Comparison of ENCODE assay signal across 1 cellular context in the genomic region with DNA sequence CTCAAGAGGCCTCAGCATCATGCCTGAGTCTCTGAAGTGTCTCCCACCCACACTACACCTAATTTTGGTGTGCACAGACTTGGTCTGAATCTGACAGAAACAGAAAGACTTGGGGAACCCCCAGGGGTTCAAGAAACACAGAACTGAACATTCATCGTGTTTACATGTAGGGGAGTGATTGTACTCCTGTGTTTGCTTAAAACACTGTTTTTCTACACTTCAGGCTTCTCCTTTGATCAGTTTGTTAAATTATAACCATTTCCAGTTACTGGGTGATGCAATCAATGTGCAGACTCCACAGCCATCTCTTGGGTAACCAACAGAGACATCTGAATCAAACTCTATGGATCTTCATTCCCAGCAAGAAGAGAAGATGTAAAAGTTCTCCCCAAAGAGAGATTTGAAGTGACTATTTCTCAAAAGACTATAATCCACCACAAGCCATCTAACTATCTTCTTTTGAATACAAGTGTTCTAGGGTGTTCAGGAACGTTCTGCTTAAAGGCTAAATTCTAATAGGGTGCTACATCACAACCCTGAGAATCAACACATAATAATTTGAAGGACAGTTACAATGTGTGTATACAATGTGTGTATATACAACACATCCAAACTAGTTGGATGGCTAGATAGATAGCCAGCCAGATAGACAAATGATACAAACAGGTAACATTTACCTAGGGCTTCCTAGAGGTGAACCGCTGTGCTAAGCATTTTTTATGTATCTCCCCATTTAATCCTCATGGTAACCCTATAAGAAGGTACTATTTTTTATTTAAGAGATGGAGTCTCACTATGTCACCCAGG.
A peak's percentile ranks its signal among the peaks of the same experiment; 100 is the strongest.
TF ChIP-seq lines count a peak whose summit lies in the region.

No MANE protein-coding gene starts in this region.

TF ChIP-seq in HepG2, 621 proteins besides CTCF, POLR2A, EP300 and RAD21 (continued from another document and continues in another):
- TF ChIP-seq, protein P1, sequence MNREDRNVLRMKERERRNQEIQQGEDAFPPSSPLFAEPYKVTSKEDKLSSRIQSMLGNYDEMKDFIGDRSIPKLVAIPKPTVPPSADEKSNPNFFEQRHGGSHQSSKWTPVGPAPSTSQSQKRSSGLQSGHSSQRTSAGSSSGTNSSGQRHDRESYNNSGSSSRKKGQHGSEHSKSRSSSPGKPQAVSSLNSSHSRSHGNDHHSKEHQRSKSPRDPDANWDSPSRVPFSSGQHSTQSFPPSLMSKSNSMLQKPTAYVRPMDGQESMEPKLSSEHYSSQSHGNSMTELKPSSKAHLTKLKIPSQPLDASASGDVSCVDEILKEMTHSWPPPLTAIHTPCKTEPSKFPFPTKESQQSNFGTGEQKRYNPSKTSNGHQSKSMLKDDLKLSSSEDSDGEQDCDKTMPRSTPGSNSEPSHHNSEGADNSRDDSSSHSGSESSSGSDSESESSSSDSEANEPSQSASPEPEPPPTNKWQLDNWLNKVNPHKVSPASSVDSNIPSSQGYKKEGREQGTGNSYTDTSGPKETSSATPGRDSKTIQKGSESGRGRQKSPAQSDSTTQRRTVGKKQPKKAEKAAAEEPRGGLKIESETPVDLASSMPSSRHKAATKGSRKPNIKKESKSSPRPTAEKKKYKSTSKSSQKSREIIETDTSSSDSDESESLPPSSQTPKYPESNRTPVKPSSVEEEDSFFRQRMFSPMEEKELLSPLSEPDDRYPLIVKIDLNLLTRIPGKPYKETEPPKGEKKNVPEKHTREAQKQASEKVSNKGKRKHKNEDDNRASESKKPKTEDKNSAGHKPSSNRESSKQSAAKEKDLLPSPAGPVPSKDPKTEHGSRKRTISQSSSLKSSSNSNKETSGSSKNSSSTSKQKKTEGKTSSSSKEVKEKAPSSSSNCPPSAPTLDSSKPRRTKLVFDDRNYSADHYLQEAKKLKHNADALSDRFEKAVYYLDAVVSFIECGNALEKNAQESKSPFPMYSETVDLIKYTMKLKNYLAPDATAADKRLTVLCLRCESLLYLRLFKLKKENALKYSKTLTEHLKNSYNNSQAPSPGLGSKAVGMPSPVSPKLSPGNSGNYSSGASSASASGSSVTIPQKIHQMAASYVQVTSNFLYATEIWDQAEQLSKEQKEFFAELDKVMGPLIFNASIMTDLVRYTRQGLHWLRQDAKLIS (CRISPR knock-in tag; IDR thresholded peaks at IDR 0.05), result no peak
- TF ChIP-seq BORCS8-MEF2B (CRISPR knock-in tag; IDR thresholded peaks at IDR 0.05) (no peak), SMAD3 (CRISPR knock-in tag; IDR thresholded peaks at IDR 0.05) (peak; percentile 78), XRCC5 (optimal IDR thresholded peaks at IDR 0.05; ENCODE audit: low read length) (no peak), SOX13 (IDR thresholded peaks at IDR 0.05) (peak; percentile 93), SOX13 (CRISPR knock-in tag; conservative IDR thresholded peaks at IDR 0.05 in 1 of 2, IDR thresholded peaks at IDR 0.05 in 1 of 2) (peak in 1 of 2 experiments; percentile 97; a peak in 2 of 4 replicates), FOXA3 (CRISPR knock-in tag; IDR thresholded peaks at IDR 0.05) (peak; percentile 99), WIZ (CRISPR knock-in tag; IDR thresholded peaks at IDR 0.05) (no peak), ZNF30 (CRISPR knock-in tag; IDR thresholded peaks at IDR 0.05) (no peak), ZSCAN12 (CRISPR knock-in tag; IDR thresholded peaks at IDR 0.05) (0 out of 2 replicates have a peak, but pooled peaks have one; percentile 16), ZNF326 (CRISPR knock-in tag; IDR thresholded peaks at IDR 0.05; ENCODE audit: borderline replicate concordance) (no peak)
- TF ChIP-seq, protein P2, sequence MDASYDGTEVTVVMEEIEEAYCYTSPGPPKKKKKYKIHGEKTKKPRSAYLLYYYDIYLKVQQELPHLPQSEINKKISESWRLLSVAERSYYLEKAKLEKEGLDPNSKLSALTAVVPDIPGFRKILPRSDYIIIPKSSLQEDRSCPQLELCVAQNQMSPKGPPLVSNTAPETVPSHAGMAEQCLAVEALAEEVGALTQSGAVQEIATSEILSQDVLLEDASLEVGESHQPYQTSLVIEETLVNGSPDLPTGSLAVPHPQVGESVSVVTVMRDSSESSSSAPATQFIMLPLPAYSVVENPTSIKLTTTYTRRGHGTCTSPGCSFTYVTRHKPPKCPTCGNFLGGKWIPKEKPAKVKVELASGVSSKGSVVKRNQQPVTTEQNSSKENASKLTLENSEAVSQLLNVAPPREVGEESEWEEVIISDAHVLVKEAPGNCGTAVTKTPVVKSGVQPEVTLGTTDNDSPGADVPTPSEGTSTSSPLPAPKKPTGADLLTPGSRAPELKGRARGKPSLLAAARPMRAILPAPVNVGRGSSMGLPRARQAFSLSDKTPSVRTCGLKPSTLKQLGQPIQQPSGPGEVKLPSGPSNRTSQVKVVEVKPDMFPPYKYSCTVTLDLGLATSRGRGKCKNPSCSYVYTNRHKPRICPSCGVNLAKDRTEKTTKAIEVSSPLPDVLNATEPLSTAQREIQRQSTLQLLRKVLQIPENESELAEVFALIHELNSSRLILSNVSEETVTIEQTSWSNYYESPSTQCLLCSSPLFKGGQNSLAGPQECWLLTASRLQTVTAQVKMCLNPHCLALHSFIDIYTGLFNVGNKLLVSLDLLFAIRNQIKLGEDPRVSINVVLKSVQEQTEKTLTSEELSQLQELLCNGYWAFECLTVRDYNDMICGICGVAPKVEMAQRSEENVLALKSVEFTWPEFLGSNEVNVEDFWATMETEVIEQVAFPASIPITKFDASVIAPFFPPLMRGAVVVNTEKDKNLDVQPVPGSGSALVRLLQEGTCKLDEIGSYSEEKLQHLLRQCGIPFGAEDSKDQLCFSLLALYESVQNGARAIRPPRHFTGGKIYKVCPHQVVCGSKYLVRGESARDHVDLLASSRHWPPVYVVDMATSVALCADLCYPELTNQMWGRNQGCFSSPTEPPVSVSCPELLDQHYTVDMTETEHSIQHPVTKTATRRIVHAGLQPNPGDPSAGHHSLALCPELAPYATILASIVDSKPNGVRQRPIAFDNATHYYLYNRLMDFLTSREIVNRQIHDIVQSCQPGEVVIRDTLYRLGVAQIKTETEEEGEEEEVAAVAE (CRISPR knock-in tag; IDR thresholded peaks at IDR 0.05; ENCODE audit: borderline replicate concordance), result peak; percentile 78
- TF ChIP-seq, protein P3, sequence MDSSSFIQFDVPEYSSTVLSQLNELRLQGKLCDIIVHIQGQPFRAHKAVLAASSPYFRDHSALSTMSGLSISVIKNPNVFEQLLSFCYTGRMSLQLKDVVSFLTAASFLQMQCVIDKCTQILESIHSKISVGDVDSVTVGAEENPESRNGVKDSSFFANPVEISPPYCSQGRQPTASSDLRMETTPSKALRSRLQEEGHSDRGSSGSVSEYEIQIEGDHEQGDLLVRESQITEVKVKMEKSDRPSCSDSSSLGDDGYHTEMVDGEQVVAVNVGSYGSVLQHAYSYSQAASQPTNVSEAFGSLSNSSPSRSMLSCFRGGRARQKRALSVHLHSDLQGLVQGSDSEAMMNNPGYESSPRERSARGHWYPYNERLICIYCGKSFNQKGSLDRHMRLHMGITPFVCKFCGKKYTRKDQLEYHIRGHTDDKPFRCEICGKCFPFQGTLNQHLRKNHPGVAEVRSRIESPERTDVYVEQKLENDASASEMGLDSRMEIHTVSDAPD (CRISPR knock-in tag; IDR thresholded peaks at IDR 0.05), result no peak
- TF ChIP-seq, protein P4, sequence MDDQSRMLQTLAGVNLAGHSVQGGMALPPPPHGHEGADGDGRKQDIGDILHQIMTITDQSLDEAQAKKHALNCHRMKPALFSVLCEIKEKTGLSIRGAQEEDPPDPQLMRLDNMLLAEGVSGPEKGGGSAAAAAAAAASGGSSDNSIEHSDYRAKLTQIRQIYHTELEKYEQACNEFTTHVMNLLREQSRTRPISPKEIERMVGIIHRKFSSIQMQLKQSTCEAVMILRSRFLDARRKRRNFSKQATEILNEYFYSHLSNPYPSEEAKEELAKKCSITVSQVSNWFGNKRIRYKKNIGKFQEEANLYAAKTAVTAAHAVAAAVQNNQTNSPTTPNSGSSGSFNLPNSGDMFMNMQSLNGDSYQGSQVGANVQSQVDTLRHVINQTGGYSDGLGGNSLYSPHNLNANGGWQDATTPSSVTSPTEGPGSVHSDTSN (CRISPR knock-in tag; IDR thresholded peaks at IDR 0.05; ENCODE audit: borderline replicate concordance), result no peak
- TF ChIP-seq, protein P5, sequence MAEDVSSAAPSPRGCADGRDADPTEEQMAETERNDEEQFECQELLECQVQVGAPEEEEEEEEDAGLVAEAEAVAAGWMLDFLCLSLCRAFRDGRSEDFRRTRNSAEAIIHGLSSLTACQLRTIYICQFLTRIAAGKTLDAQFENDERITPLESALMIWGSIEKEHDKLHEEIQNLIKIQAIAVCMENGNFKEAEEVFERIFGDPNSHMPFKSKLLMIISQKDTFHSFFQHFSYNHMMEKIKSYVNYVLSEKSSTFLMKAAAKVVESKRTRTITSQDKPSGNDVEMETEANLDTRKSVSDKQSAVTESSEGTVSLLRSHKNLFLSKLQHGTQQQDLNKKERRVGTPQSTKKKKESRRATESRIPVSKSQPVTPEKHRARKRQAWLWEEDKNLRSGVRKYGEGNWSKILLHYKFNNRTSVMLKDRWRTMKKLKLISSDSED (CRISPR knock-in tag; IDR thresholded peaks at IDR 0.05), result no peak
- TF ChIP-seq, protein P6, sequence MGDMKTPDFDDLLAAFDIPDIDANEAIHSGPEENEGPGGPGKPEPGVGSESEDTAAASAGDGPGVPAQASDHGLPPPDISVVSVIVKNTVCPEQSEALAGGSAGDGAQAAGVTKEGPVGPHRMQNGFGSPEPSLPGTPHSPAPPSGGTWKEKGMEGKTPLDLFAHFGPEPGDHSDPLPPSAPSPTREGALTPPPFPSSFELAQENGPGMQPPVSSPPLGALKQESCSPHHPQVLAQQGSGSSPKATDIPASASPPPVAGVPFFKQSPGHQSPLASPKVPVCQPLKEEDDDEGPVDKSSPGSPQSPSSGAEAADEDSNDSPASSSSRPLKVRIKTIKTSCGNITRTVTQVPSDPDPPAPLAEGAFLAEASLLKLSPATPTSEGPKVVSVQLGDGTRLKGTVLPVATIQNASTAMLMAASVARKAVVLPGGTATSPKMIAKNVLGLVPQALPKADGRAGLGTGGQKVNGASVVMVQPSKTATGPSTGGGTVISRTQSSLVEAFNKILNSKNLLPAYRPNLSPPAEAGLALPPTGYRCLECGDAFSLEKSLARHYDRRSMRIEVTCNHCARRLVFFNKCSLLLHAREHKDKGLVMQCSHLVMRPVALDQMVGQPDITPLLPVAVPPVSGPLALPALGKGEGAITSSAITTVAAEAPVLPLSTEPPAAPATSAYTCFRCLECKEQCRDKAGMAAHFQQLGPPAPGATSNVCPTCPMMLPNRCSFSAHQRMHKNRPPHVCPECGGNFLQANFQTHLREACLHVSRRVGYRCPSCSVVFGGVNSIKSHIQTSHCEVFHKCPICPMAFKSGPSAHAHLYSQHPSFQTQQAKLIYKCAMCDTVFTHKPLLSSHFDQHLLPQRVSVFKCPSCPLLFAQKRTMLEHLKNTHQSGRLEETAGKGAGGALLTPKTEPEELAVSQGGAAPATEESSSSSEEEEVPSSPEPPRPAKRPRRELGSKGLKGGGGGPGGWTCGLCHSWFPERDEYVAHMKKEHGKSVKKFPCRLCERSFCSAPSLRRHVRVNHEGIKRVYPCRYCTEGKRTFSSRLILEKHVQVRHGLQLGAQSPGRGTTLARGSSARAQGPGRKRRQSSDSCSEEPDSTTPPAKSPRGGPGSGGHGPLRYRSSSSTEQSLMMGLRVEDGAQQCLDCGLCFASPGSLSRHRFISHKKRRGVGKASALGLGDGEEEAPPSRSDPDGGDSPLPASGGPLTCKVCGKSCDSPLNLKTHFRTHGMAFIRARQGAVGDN (CRISPR knock-in tag; IDR thresholded peaks at IDR 0.05), result no peak
- TF ChIP-seq, protein P7, sequence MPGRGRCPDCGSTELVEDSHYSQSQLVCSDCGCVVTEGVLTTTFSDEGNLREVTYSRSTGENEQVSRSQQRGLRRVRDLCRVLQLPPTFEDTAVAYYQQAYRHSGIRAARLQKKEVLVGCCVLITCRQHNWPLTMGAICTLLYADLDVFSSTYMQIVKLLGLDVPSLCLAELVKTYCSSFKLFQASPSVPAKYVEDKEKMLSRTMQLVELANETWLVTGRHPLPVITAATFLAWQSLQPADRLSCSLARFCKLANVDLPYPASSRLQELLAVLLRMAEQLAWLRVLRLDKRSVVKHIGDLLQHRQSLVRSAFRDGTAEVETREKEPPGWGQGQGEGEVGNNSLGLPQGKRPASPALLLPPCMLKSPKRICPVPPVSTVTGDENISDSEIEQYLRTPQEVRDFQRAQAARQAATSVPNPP (CRISPR knock-in tag; IDR thresholded peaks at IDR 0.05), result no peak
- TF ChIP-seq, protein P8, sequence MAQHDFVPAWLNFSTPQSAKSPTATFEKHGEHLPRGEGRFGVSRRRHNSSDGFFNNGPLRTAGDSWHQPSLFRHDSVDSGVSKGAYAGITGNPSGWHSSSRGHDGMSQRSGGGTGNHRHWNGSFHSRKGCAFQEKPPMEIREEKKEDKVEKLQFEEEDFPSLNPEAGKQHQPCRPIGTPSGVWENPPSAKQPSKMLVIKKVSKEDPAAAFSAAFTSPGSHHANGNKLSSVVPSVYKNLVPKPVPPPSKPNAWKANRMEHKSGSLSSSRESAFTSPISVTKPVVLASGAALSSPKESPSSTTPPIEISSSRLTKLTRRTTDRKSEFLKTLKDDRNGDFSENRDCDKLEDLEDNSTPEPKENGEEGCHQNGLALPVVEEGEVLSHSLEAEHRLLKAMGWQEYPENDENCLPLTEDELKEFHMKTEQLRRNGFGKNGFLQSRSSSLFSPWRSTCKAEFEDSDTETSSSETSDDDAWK (CRISPR knock-in tag; IDR thresholded peaks at IDR 0.05), result no peak
- TF ChIP-seq, protein P9, sequence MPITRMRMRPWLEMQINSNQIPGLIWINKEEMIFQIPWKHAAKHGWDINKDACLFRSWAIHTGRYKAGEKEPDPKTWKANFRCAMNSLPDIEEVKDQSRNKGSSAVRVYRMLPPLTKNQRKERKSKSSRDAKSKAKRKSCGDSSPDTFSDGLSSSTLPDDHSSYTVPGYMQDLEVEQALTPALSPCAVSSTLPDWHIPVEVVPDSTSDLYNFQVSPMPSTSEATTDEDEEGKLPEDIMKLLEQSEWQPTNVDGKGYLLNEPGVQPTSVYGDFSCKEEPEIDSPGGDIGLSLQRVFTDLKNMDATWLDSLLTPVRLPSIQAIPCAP (CRISPR knock-in tag; IDR thresholded peaks at IDR 0.05; ENCODE audit: low read depth), result no peak
